ENCODE assay signal across 9 cellular contexts in the genomic region with DNA sequence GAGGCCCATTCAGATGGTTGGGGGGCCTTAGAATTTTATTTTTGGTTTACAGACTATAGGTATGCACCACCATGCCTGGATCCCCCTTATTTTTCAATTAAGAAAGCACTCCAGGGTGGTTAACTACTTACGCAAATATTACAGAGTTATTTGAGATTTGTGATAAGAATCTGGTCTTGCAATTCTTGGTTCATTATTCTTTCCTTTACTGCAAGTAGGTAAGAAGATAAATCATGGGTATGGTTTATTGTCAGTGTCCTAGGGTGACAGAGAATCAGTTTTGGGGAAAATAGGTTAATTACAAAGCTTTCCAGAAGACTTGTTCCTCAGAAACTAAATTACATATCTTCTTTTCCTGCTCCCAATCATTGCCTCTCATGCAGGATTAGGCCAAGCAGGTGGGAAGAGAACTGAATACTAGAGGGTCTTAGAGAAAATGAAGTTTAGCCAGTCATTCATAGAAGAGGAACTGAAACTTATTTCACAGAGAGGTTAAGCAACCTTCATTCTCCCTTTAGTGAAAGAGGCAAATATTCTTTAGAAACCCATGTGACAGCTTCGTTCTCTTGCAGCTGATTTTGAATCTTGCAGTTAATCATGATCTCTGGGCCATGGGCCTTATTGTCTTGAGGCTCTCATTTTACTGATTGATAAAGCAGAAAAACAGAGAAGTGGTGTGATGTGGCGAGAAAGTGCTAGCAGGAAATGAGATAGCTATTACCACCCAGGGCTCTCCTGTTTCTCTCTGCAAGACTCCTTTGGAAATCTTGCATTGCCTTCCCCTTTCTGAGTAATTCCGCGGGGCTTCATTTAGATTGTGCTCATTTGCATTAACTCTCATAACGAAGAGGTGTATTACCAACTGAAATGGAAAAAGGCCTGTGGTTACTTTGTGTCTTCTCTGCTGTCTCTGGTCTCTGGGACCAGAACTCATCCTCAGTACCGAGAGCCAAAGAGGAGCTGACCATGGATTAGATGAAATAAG. TPM values are rescaled to one million over a fixed set of nuclear protein-coding genes. Genes with fewer than 3 reads are reported as not detected.
DNase-seq lines count a peak whose midpoint lies in the region; ATAC-seq, FAIRE-seq and TF ChIP-seq lines count a peak whose summit lies in the region.
"Had no signal": no experiment of that assay in that cellular context is flagged by ENCODE, and none has a peak within 500 bp of the region (broad histone marks: within the 10 kb centered on the region; RNA-seq: fewer than 3 reads in every experiment).

No MANE protein-coding gene starts in this region.

- ATAC-seq in GM18868 (IDR thresholded peaks at IDR 0.05; ENCODE audit: unreplicated experiment) (peak; percentile 94), HG02610 (IDR thresholded peaks at IDR 0.05; ENCODE audit: unreplicated experiment) (peak; percentile 96), lung (ENCODE audit: insufficient read depth, low FRiP score) (peak; percentile 19)

- H3K27me3 ChIP-seq in lung (ENCODE audit: control insufficient read depth, insufficient read depth): no peaks in the 10 kb centered on the region

- no peak for TF ChIP-seq CTCF in lung (IDR thresholded peaks at IDR 0.05; ENCODE audit: control extremely low read depth, extremely low read depth)

- no peak overlapping the region for H3K4me3 ChIP-seq in lung
- H3K4me3 ChIP-seq: skin epidermis had no signal

- H3K27ac ChIP-seq in lung (ENCODE audit: low read depth in 1 of 2, low read length in 1 of 2): peak overlapping the region in 1 of 2 donors; percentile 40

- no peaks in the 10 kb centered on the region for H3K9me3 ChIP-seq in lung (ENCODE audit: control insufficient read depth in 2 of 2, insufficient read depth in 1 of 2, low read length in 1 of 2)

- no peak for FAIRE-seq in H54 (lab: Jason Lieb, UNC)

- 26 to 56% methylated on average over 7 of the region's 7 CpGs for WGBS in lung, 2 donors

- peak; percentile 87 for DNase-seq in NAMALWA (ENCODE audit: low spot score)
- DNase-seq in lung (ENCODE audit: low spot score): no peak
- no peak for DNase-seq in NCI-H187 (lab: John Stamatoyannopoulos, UW)
- DNase-seq in NCI-H1694 (lab: John Stamatoyannopoulos, UW): no peak
- no peak for DNase-seq in H54 (ENCODE audit: insufficient read length, low spot score)
- no peak for DNase-seq in NCI-H748 (lab: John Stamatoyannopoulos, UW; ENCODE audit: unreplicated experiment)

- no peaks in the 10 kb centered on the region for H3K36me3 ChIP-seq in lung (ENCODE audit: control insufficient read depth in 2 of 2, insufficient read depth in 2 of 2, low read length in 2 of 2)

- no peak for TF ChIP-seq POLR2A in H54 (IDR thresholded peaks at IDR 0.05; ENCODE audit: low read depth, low read length)

- peaks cover 0 to 1% of the 10 kb centered on the region in 2 donors for H3K4me1 ChIP-seq in lung (ENCODE audit: control insufficient read depth in 2 of 2, insufficient read depth in 2 of 2, low read length in 2 of 2)

RNA-seq across cellular contexts. Expression of a gene that starts 44.8 kb away (rescaled TPM):
- total RNA-seq in lung: 10 to 100 TPM; 17.1 to 26.1 TPM
- 10 to 100 TPM; 19.0 to 43.0 TPM for polyA plus RNA-seq in lung

RNA-seq across cellular contexts. Expression of a gene that starts 46.5 kb away (rescaled TPM):
- not detected for total RNA-seq in lung
- polyA plus RNA-seq in lung: under 1 TPM in 1 of 2 donors, not detected in 1; 0.01 TPM

Comparison
In these comparisons a context has a peak if more than half of its experiments do, and no peak if none do; other contexts are left out.
1. ATAC-seq: peak in every context shown above with its lines; median percentile 96 in HG02610; 94 in GM18868; 19 in lung.